15 cellular contexts compared by ENCODE assay signal in the genomic region with DNA sequence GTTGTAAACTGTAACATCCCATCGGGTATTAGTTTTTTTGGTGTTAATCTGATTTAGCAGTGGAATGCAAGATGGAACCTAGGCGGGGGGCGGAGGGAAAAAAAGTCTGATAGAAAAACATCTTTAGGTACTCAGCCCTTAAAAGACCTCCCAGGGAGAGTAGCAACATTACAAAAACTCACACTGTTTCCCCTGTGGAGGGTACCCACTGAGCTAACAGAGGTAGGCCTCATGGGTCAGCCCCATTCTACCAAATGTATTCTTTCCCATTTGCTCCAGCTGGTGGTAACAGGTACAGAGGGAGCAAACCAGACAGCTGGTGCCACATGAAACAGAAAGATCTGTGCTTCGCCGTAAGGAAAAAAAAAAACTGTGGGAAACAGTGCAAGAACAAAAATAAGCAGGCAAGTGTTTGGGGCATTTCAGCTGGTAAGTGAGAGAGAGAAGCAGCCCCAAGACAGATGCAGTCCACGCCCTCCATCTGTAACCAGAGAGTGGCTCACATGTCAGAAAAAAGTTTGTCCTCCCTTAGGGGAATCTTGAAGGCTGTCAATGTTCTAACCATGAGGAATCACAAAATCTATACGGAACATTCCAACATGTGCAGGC.
A peak's percentile ranks its signal among the peaks of the same experiment; 100 is the strongest.
DNase-seq lines count a peak whose midpoint lies in the region; ATAC-seq and TF ChIP-seq lines count a peak whose summit lies in the region.
"Had no signal": no experiment of that assay in that cellular context is flagged by ENCODE, and none has a peak within 500 bp of the region (broad histone marks: within the 10 kb centered on the region; RNA-seq: fewer than 3 reads in every experiment).

No MANE protein-coding gene starts in this region.

- H3K4me1 Mint-ChIP-seq in MCF 10A (ENCODE audit: insufficient read depth, unreplicated experiment), result peaks cover 18% of the 10 kb centered on the region
- peaks cover 16 to 20% of the 10 kb centered on the region in 2 donors for H3K4me1 Mint-ChIP-seq in immature natural killer cell
- H3K4me1 Mint-ChIP-seq in stimulated activated naive B cell treated with anti-CD40 and anti-IgM and Interleukin-4, amounts not matched to agents 10 μg/mL and 1 μg/mL and 100 μg/mL, for 72 hours, result peaks cover 11 to 18% of the 10 kb centered on the region in 2 donors

- H3K9me3 ChIP-seq in mammary epithelial cell (replicated peaks; ENCODE audit: insufficient read depth, low read length) (no peaks in the 10 kb centered on the region), NT2/D1 (ENCODE audit: insufficient read depth, low read length) (no peaks in the 10 kb centered on the region)
- H3K9me3 ChIP-seq: HAP-1, MG63 had no signal

- no peaks in the 10 kb centered on the region for H4K20me1 ChIP-seq in mammary epithelial cell (ENCODE audit: insufficient read depth, low read length)

- H3K27me3 Mint-ChIP-seq in MCF 10A (ENCODE audit: insufficient read depth, unreplicated experiment) (no peaks in the 10 kb centered on the region), immature natural killer cell (ENCODE audit: low read depth in 3 of 3) (no peaks in the 10 kb centered on the region)
- H3K27me3 Mint-ChIP-seq in stimulated activated naive B cell treated with anti-CD40 and anti-IgM and Interleukin-4, amounts not matched to agents 10 μg/mL and 1 μg/mL and 100 μg/mL, for 72 hours, result no peaks in the 10 kb centered on the region

- intact Hi-C loops in MCF 10A (cut with micrococcal nuclease) (no loop called here), mammary epithelial cell (cut with micrococcal nuclease) (loop anchor here (2.0 kb wide), 1 partner anchor 66 kb away; no protein-coding TSS in a partner anchor)

- BruUV-seq in MCF 10A (replicated peaks; lab: Mats Ljungman, UMichigan) (no TSS peak), mammary epithelial cell (replicated peaks; lab: Mats Ljungman, UMichigan) (no TSS peak)

- CTCF ChIA-PET in MCF 10A (lab: Yijun Ruan, JAX), result interaction anchor here (0.6 to 1.2 kb wide), 4 partner anchors 11 to 867 kb away, joined by 3 to 4 read pairs (median 3); no protein-coding TSS in a partner anchor
- CTCF ChIA-PET in mammary epithelial cell (lab: Charles Lee; ENCODE audit: low non-redundant PET), result no interaction called here

- H3K4me3 ChIP-seq in mammary epithelial cell (replicated peaks in 1 of 3; ENCODE audit: insufficient read depth in 1 of 3, low read depth in 2 of 3, low read length in 3 of 3) (no peak overlapping the region), NT2/D1 (ENCODE audit: insufficient read length, low read depth) (no peak overlapping the region)
- H3K4me3 ChIP-seq: HAP-1, MG63 had no signal

- peak overlapping the region; percentile 11 for H3K27ac Mint-ChIP-seq in MCF 10A (ENCODE audit: low read depth, unreplicated experiment)
- H3K27ac Mint-ChIP-seq in immature natural killer cell, result peak overlapping the region in 4 of 6 donors; percentile 3 to 81 (median 66)
- H3K27ac Mint-ChIP-seq in stimulated activated naive B cell treated with anti-CD40 and anti-IgM and Interleukin-4, amounts not matched to agents 10 μg/mL and 1 μg/mL and 100 μg/mL, for 72 hours, result peak overlapping the region; percentile 93
- H3K27ac Mint-ChIP-seq: activated T-helper 1 cell treated with anti-CD3 and anti-CD28 coated beads, Interleukin-12 subunit alpha, Interleukin-12 subunit beta, Interleukin-2, Interleukin-4 antibody, amounts not matched to agents 30 ng/mL and 10 ng/mL and 1 ng/mL, durations not matched to agents 14 hours and 24 hours and 36 hours; T-helper 2 cell treated with Interferon-gamma antibody and Interleukin-4, amounts not matched to agents 5 μg/mL and 100 μg/mL, for 36 hours had no signal

- H3K79me2 ChIP-seq in mammary epithelial cell (ENCODE audit: insufficient read depth, low read length), result no peaks in the 10 kb centered on the region

- no peak for ATAC-seq in stimulated activated naive B cell treated with anti-CD40 and anti-IgM and Interleukin-4, amounts not matched to agents 10 μg/mL and 1 μg/mL and 100 μg/mL, for 72 hours (replicated peaks)
- ATAC-seq: Right ventricle myocardium inferior had no signal

- no peak overlapping the region for H2AFZ ChIP-seq in mammary epithelial cell (ENCODE audit: low read depth, low read length)

- POLR2A ChIA-PET in MCF 10A (lab: Yijun Ruan, JAX), result interaction anchor here (0.7 to 2.6 kb wide), 3 partner anchors 37 to 69 kb away, joined by 3 to 8 read pairs (median 6); a partner anchor contains a TSS

- in situ Hi-C loops in mammary epithelial cell (cut with MboI; ENCODE audit: low sequenced_read_pairs in 2 of 2), result no loop called here

- H3K4me2 ChIP-seq in mammary epithelial cell (ENCODE audit: insufficient read depth, low read depth, low read length), result no peak overlapping the region

- dilution Hi-C loops in mammary epithelial cell (cut with HindIII; ENCODE audit: low sequenced_read_pairs), result no loop called here

- no peak for DNase-seq in MCF 10A (ENCODE audit: unreplicated experiment)
- DNase-seq in mammary epithelial cell, result no peak
- DNase-seq in NT2/D1 (ENCODE audit: low read depth, low spot score), result peak; percentile 57
- DNase-seq in immature natural killer cell, result no peak
- DNase-seq in stimulated activated naive B cell treated with anti-CD40 and anti-IgM and Interleukin-4, amounts not matched to agents 10 μg/mL and 1 μg/mL and 100 μg/mL, for 72 hours, result no peak
- no peak for DNase-seq in stimulated activated CD4-positive, alpha-beta T cell treated with anti-CD3 and anti-CD28 coated beads, Interleukin-15, amount 100 ng/mL, for 24 hours
- DNase-seq in DMS53 (lab: John Stamatoyannopoulos, UW), result no peak
- no peak for DNase-seq in NCI-H345 treated with DMSO at 0.1 percent for 48 hours (lab: John Stamatoyannopoulos, UW; ENCODE audit: unreplicated experiment)
- DNase-seq: hypothalamus, MG63, nucleus accumbens had no signal

- H3K36me3 ChIP-seq in mammary epithelial cell (ENCODE audit: insufficient read depth, low read length), result no peaks in the 10 kb centered on the region
- H3K36me3 ChIP-seq in NT2/D1 (ENCODE audit: insufficient read depth, insufficient read length, low read length), result no peaks in the 10 kb centered on the region
- H3K36me3 ChIP-seq: HAP-1, MG63 had no signal

- H3K4me1 ChIP-seq in mammary epithelial cell (ENCODE audit: insufficient read depth, low read length) (peaks cover 2% of the 10 kb centered on the region), NT2/D1 (ENCODE audit: insufficient read depth, insufficient read length) (peaks cover 5% of the 10 kb centered on the region)
- H3K4me1 ChIP-seq: HAP-1 had no signal

- H3K36me3 Mint-ChIP-seq in MCF 10A (ENCODE audit: insufficient read depth, unreplicated experiment), result peaks cover 6% of the 10 kb centered on the region
- H3K36me3 Mint-ChIP-seq in immature natural killer cell, result no peaks in the 10 kb centered on the region
- H3K36me3 Mint-ChIP-seq in stimulated activated naive B cell treated with anti-CD40 and anti-IgM and Interleukin-4, amounts not matched to agents 10 μg/mL and 1 μg/mL and 100 μg/mL, for 72 hours, result peaks cover 0 to 4% of the 10 kb centered on the region in 2 donors

- no peak overlapping the region for H3K27ac ChIP-seq in mammary epithelial cell (ENCODE audit: insufficient read depth, low read depth, low read length)

- H3K4me3 Mint-ChIP-seq in MCF 10A (ENCODE audit: unreplicated experiment) (no peak overlapping the region), immature natural killer cell (no peak overlapping the region)
- no peak overlapping the region for H3K4me3 Mint-ChIP-seq in stimulated activated naive B cell treated with anti-CD40 and anti-IgM and Interleukin-4, amounts not matched to agents 10 μg/mL and 1 μg/mL and 100 μg/mL, for 72 hours
- H3K4me3 Mint-ChIP-seq: activated T-helper 1 cell treated with anti-CD3 and anti-CD28 coated beads, Interleukin-12 subunit alpha, Interleukin-12 subunit beta, Interleukin-2, Interleukin-4 antibody, amounts not matched to agents 30 ng/mL and 10 ng/mL and 1 ng/mL, durations not matched to agents 14 hours and 24 hours and 36 hours; T-helper 2 cell treated with Interferon-gamma antibody and Interleukin-4, amounts not matched to agents 5 μg/mL and 100 μg/mL, for 36 hours had no signal

- no peak overlapping the region for H3K9ac ChIP-seq in mammary epithelial cell (ENCODE audit: insufficient read depth, low read length)
- H3K9ac ChIP-seq in NT2/D1 (ENCODE audit: insufficient read length, low read depth), result no peak overlapping the region

- 98% methylated on average over 7 of the region's 7 CpGs for WGBS in mammary epithelial cell (ENCODE audit: low coverage, missing lambda C conversion rate)

- H3K27me3 ChIP-seq in mammary epithelial cell (ENCODE audit: insufficient read depth, low read length) (no peaks in the 10 kb centered on the region), NT2/D1 (ENCODE audit: insufficient read depth, insufficient read length) (peaks cover 13% of the 10 kb centered on the region)
- H3K27me3 ChIP-seq: MG63 had no signal

- TF ChIP-seq CTCF in MCF 10A (IDR thresholded peaks at IDR 0.05; ENCODE audit: unreplicated experiment) (no peak), mammary epithelial cell (conservative IDR thresholded peaks at IDR 0.05 in 1 of 2, IDR thresholded peaks at IDR 0.05 in 1 of 2; ENCODE audit: extremely low read depth in 1 of 2, insufficient read depth in 1 of 2, low read depth in 1 of 2, low read length in 2 of 2) (no peak)

- H3K9me3 Mint-ChIP-seq in MCF 10A (ENCODE audit: unreplicated experiment), result no peaks in the 10 kb centered on the region
- H3K9me3 Mint-ChIP-seq in immature natural killer cell, result no peaks in the 10 kb centered on the region
- H3K9me3 Mint-ChIP-seq in stimulated activated naive B cell treated with anti-CD40 and anti-IgM and Interleukin-4, amounts not matched to agents 10 μg/mL and 1 μg/mL and 100 μg/mL, for 72 hours, result no peaks in the 10 kb centered on the region
- H3K9me3 Mint-ChIP-seq: activated T-helper 1 cell treated with anti-CD3 and anti-CD28 coated beads, Interleukin-12 subunit alpha, Interleukin-12 subunit beta, Interleukin-2, Interleukin-4 antibody, amounts not matched to agents 30 ng/mL and 10 ng/mL and 1 ng/mL, durations not matched to agents 14 hours and 24 hours and 36 hours; T-helper 2 cell treated with Interferon-gamma antibody and Interleukin-4, amounts not matched to agents 5 μg/mL and 100 μg/mL, for 36 hours had no signal

Comparison
In these comparisons a context has a peak if more than half of its experiments do, and no peak if none do; other contexts are left out.
1. H3K27ac Mint-ChIP-seq: peak in every context shown above with its lines; median percentile 93 in stimulated activated naive B cell treated with anti-CD40 and anti-IgM and Interleukin-4, amounts not matched to agents 10 μg/mL and 1 μg/mL and 100 μg/mL, for 72 hours; 66 in immature natural killer cell; 11 in MCF 10A.